In the genomic region with DNA sequence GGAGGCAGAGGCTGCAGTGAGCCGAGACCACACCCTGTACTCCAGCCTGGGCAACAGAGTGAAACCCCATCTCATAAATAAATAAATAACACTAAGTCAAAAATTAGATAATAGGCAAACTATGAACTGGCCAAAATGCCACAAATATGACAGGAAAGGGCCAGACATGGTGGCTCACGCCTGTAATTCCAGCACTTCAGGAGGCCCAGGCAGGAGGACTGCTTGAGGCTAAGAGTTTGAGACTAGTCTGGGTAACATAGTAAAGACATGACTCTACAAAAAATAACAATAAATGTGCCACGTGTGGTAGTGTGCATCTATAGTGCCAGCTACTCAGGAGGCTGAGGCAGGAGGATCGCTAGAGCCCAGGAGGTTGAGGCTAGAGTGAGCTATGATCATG, we compare ENCODE assay signal across 25 cellular contexts. TPM values are rescaled to one million over a fixed set of nuclear protein-coding genes. Genes with fewer than 3 reads are reported as not detected.
"Had no signal": no experiment of that assay in that cellular context is flagged by ENCODE, and none has a peak within 500 bp of the region (broad histone marks: within the 10 kb centered on the region; RNA-seq: fewer than 3 reads in every experiment).

No MANE protein-coding gene starts in this region.

- H3K4me3 ChIP-seq: colonic mucosa, coronary artery, dorsolateral prefrontal cortex, esophagus muscularis mucosa, esophagus squamous epithelium, gastrocnemius medialis, gastroesophageal sphincter, heart left ventricle, heart right ventricle had no signal

- H3K36me3 ChIP-seq: colonic mucosa, esophagus muscularis mucosa, esophagus squamous epithelium, gastrocnemius medialis, gastroesophageal sphincter, heart left ventricle, heart right ventricle had no signal

- H3K27ac ChIP-seq: colonic mucosa, coronary artery, dorsolateral prefrontal cortex, epithelial cell of prostate, esophagus muscularis mucosa, esophagus squamous epithelium, foreskin keratinocyte, gastrocnemius medialis, gastroesophageal sphincter, heart left ventricle, heart right ventricle had no signal

- H3K27me3 ChIP-seq: colonic mucosa, dorsolateral prefrontal cortex, gastrocnemius medialis had no signal

- DNase-seq: colonic mucosa; dermis blood vessel endothelial cell; dorsolateral prefrontal cortex; effector CD4-positive, alpha-beta T cell; effector CD8-positive, alpha-beta T cell; effector memory CD4-positive, alpha-beta T cell; effector memory CD8-positive, alpha-beta T cell; endodermal cell; erythroblast; esophagus squamous epithelium; foreskin fibroblast; foreskin keratinocyte; foreskin melanocyte; gastrocnemius medialis; glutamatergic neuron; head of caudate nucleus; heart left ventricle; heart right ventricle had no signal

- H3K4me1 ChIP-seq: colonic mucosa, esophagus muscularis mucosa, esophagus squamous epithelium, foreskin keratinocyte, gastrocnemius medialis, gastroesophageal sphincter, heart left ventricle, heart right ventricle had no signal

- H3K9me3 ChIP-seq: colonic mucosa, esophagus muscularis mucosa, esophagus squamous epithelium, gastrocnemius medialis, gastroesophageal sphincter, heart left ventricle, heart right ventricle had no signal

RNA-seq across cellular contexts. Expression of gene SEC14L6, which starts 19.9 kb away (rescaled TPM):
- polyA plus RNA-seq: heart right ventricle had no signal

RNA-seq across cellular contexts. Expression of gene SEC14L4, which starts 21.2 kb away (rescaled TPM):
- polyA plus RNA-seq: endothelial cell of umbilical vein, heart left ventricle, heart right ventricle had no signal

RNA-seq across cellular contexts. Expression of gene GAL3ST1, which starts 47.8 kb away (rescaled TPM):
- polyA plus RNA-seq: endothelial cell of umbilical vein, foreskin keratinocyte had no signal

RNA-seq across cellular contexts. Expression of gene SEC14L3, which starts 54.8 kb away (rescaled TPM):
- polyA plus RNA-seq: endothelial cell of umbilical vein, esophagus, fibroblast of lung, foreskin keratinocyte, heart left ventricle, heart right ventricle had no signal
